In the genomic region with DNA sequence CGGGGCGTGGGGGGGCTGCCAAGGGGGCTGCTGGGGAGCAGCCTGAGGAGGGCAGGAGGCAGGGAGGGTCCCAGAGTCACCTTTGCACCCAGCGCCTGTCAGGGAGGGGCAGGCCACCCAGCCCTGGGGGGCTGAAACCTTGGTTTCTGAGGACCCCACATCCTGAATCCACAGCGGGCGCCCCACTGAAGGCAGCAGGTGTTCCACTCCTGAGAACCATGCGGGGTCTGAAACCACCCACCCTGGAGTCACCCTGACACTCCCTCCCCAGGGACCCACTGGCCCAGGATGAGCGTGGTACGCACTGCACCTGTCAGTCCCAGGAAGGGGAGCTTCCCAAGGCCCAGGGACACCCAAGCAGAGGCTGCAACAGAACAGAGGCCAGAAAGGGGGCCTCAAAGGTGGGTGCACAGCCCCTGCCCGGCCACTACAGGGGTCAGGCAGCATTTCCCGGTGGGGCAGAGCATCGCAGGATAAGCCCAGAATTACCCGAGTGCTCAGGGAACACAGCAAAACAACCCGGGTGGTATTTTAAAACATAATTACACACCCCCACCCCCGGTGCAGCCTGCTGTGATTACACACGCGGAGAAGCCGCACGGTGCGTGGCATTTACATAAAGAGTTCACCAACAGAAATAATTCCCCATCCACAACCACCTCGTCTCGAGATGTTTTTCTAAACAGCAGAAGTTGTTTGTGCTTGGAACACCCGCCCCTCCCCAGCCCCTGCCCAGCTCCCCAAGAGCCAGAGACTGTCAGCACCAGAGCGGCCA, we compare ENCODE assay signal across 1 cellular context.
TF ChIP-seq lines count a peak whose summit lies in the region.

No MANE protein-coding gene starts in this region.

TF ChIP-seq in IMR-90, 13 proteins besides CTCF, POLR2A, EP300 and RAD21 (continued from another document):
- TF ChIP-seq, protein P1, sequence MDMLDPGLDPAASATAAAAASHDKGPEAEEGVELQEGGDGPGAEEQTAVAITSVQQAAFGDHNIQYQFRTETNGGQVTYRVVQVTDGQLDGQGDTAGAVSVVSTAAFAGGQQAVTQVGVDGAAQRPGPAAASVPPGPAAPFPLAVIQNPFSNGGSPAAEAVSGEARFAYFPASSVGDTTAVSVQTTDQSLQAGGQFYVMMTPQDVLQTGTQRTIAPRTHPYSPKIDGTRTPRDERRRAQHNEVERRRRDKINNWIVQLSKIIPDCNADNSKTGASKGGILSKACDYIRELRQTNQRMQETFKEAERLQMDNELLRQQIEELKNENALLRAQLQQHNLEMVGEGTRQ (IDR thresholded peaks at IDR 0.05; ENCODE audit: low read depth, low read length): no peak
- TF ChIP-seq, protein P2, sequence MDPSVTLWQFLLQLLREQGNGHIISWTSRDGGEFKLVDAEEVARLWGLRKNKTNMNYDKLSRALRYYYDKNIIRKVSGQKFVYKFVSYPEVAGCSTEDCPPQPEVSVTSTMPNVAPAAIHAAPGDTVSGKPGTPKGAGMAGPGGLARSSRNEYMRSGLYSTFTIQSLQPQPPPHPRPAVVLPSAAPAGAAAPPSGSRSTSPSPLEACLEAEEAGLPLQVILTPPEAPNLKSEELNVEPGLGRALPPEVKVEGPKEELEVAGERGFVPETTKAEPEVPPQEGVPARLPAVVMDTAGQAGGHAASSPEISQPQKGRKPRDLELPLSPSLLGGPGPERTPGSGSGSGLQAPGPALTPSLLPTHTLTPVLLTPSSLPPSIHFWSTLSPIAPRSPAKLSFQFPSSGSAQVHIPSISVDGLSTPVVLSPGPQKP (IDR thresholded peaks at IDR 0.05; ENCODE audit: borderline replicate concordance, low read depth, low read length): no peak
- no peak for TF ChIP-seq SMC3 (IDR thresholded peaks at IDR 0.05; ENCODE audit: low read depth, low read length)
